11 cellular contexts compared by ENCODE assay signal in genomic region chr6:134216304-134217029, GRCh38.
DNase-seq lines count a peak whose midpoint lies in the region; ATAC-seq, FAIRE-seq and TF ChIP-seq lines count a peak whose summit lies in the region.
"Had no signal": no experiment of that assay in that cellular context is flagged by ENCODE, and none has a peak within 500 bp of the region (broad histone marks: within the 10 kb centered on the region; RNA-seq: fewer than 3 reads in every experiment).

No MANE protein-coding gene starts in this region.

- H3K9me3 ChIP-seq in neutrophil, result no peaks in the 10 kb centered on the region
- no peaks in the 10 kb centered on the region for H3K9me3 ChIP-seq in thyroid gland
- H3K9me3 ChIP-seq: uterus had no signal

- intact Hi-C loops in activated B cell treated with CpG ODN at 0.5 μM for 24 hours (cut with micrococcal nuclease), result loop anchor here (1.0 to 5.0 kb wide), 3 partner anchors 17 to 39 kb away; no protein-coding TSS in a partner anchor
- intact Hi-C loops in head of caudate nucleus (cut with DNase I), result no loop called here
- intact Hi-C loops in thyroid gland (cut with DNase I), result no loop called here

- peak; percentile 74 for ATAC-seq in activated B cell treated with CpG ODN at 0.5 μM for 24 hours (ENCODE audit: low read depth)
- ATAC-seq in GM18520 (IDR thresholded peaks at IDR 0.05; ENCODE audit: unreplicated experiment), result no peak
- ATAC-seq in GM18873 (IDR thresholded peaks at IDR 0.05; ENCODE audit: low FRiP score, unreplicated experiment), result no peak

- no peak for DNase-seq in GM12892 (ENCODE audit: insufficient read length)
- peak; percentile 33 to 58 for DNase-seq in Kasumi-1 (lab: John Stamatoyannopoulos, UW)
- no peak for DNase-seq in activated B cell treated with CpG ODN at 0.5 μM for 24 hours
- DNase-seq in head of caudate nucleus, result no peak
- no peak for DNase-seq in thyroid gland
- DNase-seq: islet precursor cell, NCI-H446, uterus had no signal

- peak overlapping the region; percentile 35 to 37 for H3K4me3 ChIP-seq in neutrophil (ENCODE audit: low read depth in 1 of 2, low read length in 1 of 2)
- no peak overlapping the region for H3K4me3 ChIP-seq in thyroid gland (replicated peaks in 1 of 3)
- H3K4me3 ChIP-seq: uterus had no signal

- CTCF ChIA-PET in activated B cell treated with CpG ODN at 0.5 μM for 24 hours (lab: Charles Lee), result interaction anchor here (1.4 kb wide), 1 partner anchor 424 kb away, joined by 3 read pairs; no protein-coding TSS in a partner anchor

- H3K36me3 Mint-ChIP-seq in activated B cell treated with CpG ODN at 0.5 μM for 24 hours (ENCODE audit: low read depth), result no peaks in the 10 kb centered on the region

- WGBS in thyroid gland, 2 donors, result 85 to 92% methylated on average over 5 of the region's 5 CpGs

- H3K27me3 ChIP-seq in neutrophil (no peaks in the 10 kb centered on the region), thyroid gland (no peaks in the 10 kb centered on the region)
- H3K27me3 ChIP-seq: uterus had no signal

- no peak for TF ChIP-seq CTCF in activated B cell treated with CpG ODN at 0.5 μM for 24 hours (IDR thresholded peaks at IDR 0.05)
- TF ChIP-seq CTCF in neutrophil (IDR thresholded peaks at IDR 0.05), result no peak
- TF ChIP-seq CTCF in thyroid gland (IDR thresholded peaks at IDR 0.05), result no peak

- peaks cover 24 to 37% of the 10 kb centered on the region in 2 experiments for H3K4me1 ChIP-seq in neutrophil (ENCODE audit: control insufficient read depth in 1 of 2, insufficient read depth in 1 of 2, low read depth in 1 of 2, low read length in 1 of 2)
- H3K4me1 ChIP-seq in thyroid gland, result no peaks in the 10 kb centered on the region
- H3K4me1 ChIP-seq: uterus had no signal

- H3K36me3 ChIP-seq in neutrophil, result peaks cover 36% of the 10 kb centered on the region
- no peaks in the 10 kb centered on the region for H3K36me3 ChIP-seq in thyroid gland
- H3K36me3 ChIP-seq: uterus had no signal

- peak; percentile 14 for FAIRE-seq in GM12892 (lab: Jason Lieb, UNC)

- POLR2A ChIA-PET in activated B cell treated with CpG ODN at 0.5 μM for 24 hours (lab: Charles Lee), result interaction anchor here (0.9 to 1.5 kb wide), 4 partner anchors 11 to 157 kb away, joined by 3 to 4 read pairs (median 4); no protein-coding TSS in a partner anchor

- peaks cover 28% of the 10 kb centered on the region for H3K4me1 Mint-ChIP-seq in activated B cell treated with CpG ODN at 0.5 μM for 24 hours

- H3K9me3 Mint-ChIP-seq in activated B cell treated with CpG ODN at 0.5 μM for 24 hours, result peaks cover 6% of the 10 kb centered on the region

- H3K27me3 Mint-ChIP-seq in activated B cell treated with CpG ODN at 0.5 μM for 24 hours, result no peaks in the 10 kb centered on the region

- no peak for TF ChIP-seq POLR2A in GM12892 (IDR thresholded peaks at IDR 0.05; ENCODE audit: low read depth, low read length)
- TF ChIP-seq POLR2A in thyroid gland (IDR thresholded peaks at IDR 0.05), result no peak

- peak overlapping the region; percentile 1 for H3K4me3 Mint-ChIP-seq in activated B cell treated with CpG ODN at 0.5 μM for 24 hours

- peak overlapping the region; percentile 78 for H3K27ac Mint-ChIP-seq in activated B cell treated with CpG ODN at 0.5 μM for 24 hours

- H3K27ac ChIP-seq in neutrophil (peak overlapping the region; percentile 90), thyroid gland (no peak overlapping the region)
- H3K27ac ChIP-seq: uterus had no signal

Comparison
In these comparisons a context has a peak if more than half of its experiments do, and no peak if none do; other contexts are left out.
1. DNase-seq: peak in Kasumi-1 (2 of 2); none in GM12892 (single experiment), activated B cell treated with CpG ODN at 0.5 μM for 24 hours (single experiment), head of caudate nucleus (0 of 42) and thyroid gland (0 of 2).
2. H3K4me3 ChIP-seq: peak in neutrophil (2 of 2); none in thyroid gland (0 of 3).